In the genomic region with DNA sequence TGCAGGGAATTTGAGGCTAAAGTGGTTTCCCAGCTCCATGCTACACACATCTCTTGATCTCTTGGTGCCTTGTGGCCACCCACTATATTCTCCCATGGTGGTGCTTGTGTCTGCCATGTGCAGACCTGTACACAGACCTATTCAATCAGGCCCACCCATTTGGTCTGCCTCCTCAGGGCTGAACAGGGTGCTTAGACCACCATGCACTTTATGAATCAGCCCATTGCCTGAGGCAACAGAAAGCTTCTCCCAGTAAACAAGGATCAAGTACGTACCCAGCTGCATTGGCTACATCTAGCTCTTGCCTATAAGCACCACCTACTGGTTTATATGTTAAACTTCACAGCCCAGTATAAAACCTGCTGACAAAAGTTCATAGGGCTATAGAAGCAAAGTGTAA, we compare ENCODE assay signal across 8 cellular contexts.
DNase-seq lines count a peak whose midpoint lies in the region; ATAC-seq and TF ChIP-seq lines count a peak whose summit lies in the region.

No MANE protein-coding gene starts in this region.

- H2BK15ac ChIP-seq in mesenchymal stem cell (ENCODE audit: low read depth, poor library complexity, severe bottlenecking) = no peak overlapping the region

- H3K27ac Mint-ChIP-seq in CD8-positive, alpha-beta T cell = no peak overlapping the region

- H3K14ac ChIP-seq in mesenchymal stem cell (ENCODE audit: low read length in 2 of 2) = no peak overlapping the region

- no peak overlapping the region for H3K23ac ChIP-seq in mesenchymal stem cell (ENCODE audit: low read length in 2 of 2)

- no peaks in the 10 kb centered on the region for H3K79me1 ChIP-seq in mesenchymal stem cell (replicated peaks; ENCODE audit: low read length, poor library complexity, severe bottlenecking)

- no peaks in the 10 kb centered on the region for H3K36me3 ChIP-seq in DND-41 (ENCODE audit: insufficient read depth, low read length)
- no peaks in the 10 kb centered on the region for H3K36me3 ChIP-seq in mesenchymal stem cell (ENCODE audit: control insufficient read depth in 1 of 2, insufficient read depth in 2 of 2, low read depth in 1 of 2, low read length in 2 of 2)
- no peaks in the 10 kb centered on the region for H3K36me3 ChIP-seq in CD8-positive, alpha-beta T cell (ENCODE audit: insufficient read depth, low read length)

- H3K27me3 ChIP-seq in DND-41 (ENCODE audit: insufficient read depth, low read length, poor library complexity) (no peaks in the 10 kb centered on the region), mesenchymal stem cell (ENCODE audit: control insufficient read depth in 1 of 2, insufficient read depth in 1 of 2, low read length in 2 of 2) (no peaks in the 10 kb centered on the region)
- H3K27me3 ChIP-seq in CD8-positive, alpha-beta T cell (ENCODE audit: insufficient read depth, low read length) = no peaks in the 10 kb centered on the region

- H3K79me2 ChIP-seq in DND-41 (ENCODE audit: insufficient read depth, low read length) = no peaks in the 10 kb centered on the region

- CTCF ChIA-PET in CD8-positive, alpha-beta T cell (lab: Charles Lee) = no interaction called here

- H3K4me2 ChIP-seq in DND-41 (ENCODE audit: insufficient read depth, low read length) (no peak overlapping the region), mesenchymal stem cell (ENCODE audit: low read length, poor library complexity, severe bottlenecking) (no peak overlapping the region)

- H3K9ac ChIP-seq in DND-41 (ENCODE audit: low read depth, low read length) (no peak overlapping the region), mesenchymal stem cell (ENCODE audit: low read length) (no peak overlapping the region)

- POLR2A ChIA-PET in CD8-positive, alpha-beta T cell (lab: Charles Lee) = no interaction called here

- peak; percentile 35 for TF ChIP-seq CTCF in DND-41 (IDR thresholded peaks at IDR 0.05; ENCODE audit: borderline replicate concordance, extremely low read depth, low read length, poor library complexity, severe bottlenecking)
- no peak for TF ChIP-seq CTCF in CD8-positive, alpha-beta T cell (IDR thresholded peaks at IDR 0.05)

- no peaks in the 10 kb centered on the region for H3K4me1 ChIP-seq in DND-41 (ENCODE audit: insufficient read depth, low read length)
- no peaks in the 10 kb centered on the region for H3K4me1 ChIP-seq in mesenchymal stem cell (ENCODE audit: control insufficient read depth, insufficient read depth, low read depth, low read length)
- no peaks in the 10 kb centered on the region for H3K4me1 ChIP-seq in CD8-positive, alpha-beta T cell (ENCODE audit: insufficient read depth, low read length)

- no peaks in the 10 kb centered on the region for H4K20me1 ChIP-seq in DND-41 (ENCODE audit: insufficient read depth, low read length)

- H4K8ac ChIP-seq in mesenchymal stem cell (ENCODE audit: low read length) = no peak overlapping the region

- H3K18ac ChIP-seq in mesenchymal stem cell (ENCODE audit: low read depth in 1 of 2, low read length in 2 of 2) = no peak overlapping the region

- H2BK12ac ChIP-seq in mesenchymal stem cell (ENCODE audit: low read length in 2 of 2) = peak overlapping the region in 1 of 2 experiments; percentile 32

- no peak overlapping the region for H2BK5ac ChIP-seq in mesenchymal stem cell (ENCODE audit: low read depth, low read length, poor library complexity, severe bottlenecking)

- no peaks in the 10 kb centered on the region for H3K4me1 Mint-ChIP-seq in CD8-positive, alpha-beta T cell (ENCODE audit: low read depth)

- 22% methylated on average over 1 of the region's 1 CpG for WGBS in mesenchymal stem cell

- no peak overlapping the region for H3K4me3 Mint-ChIP-seq in CD8-positive, alpha-beta T cell

- no peaks in the 10 kb centered on the region for H3K36me3 Mint-ChIP-seq in CD8-positive, alpha-beta T cell

- H3K27ac ChIP-seq in DND-41 (ENCODE audit: low read length) (no peak overlapping the region), mesenchymal stem cell (ENCODE audit: low read length, poor library complexity, severe bottlenecking) (no peak overlapping the region)
- no peak overlapping the region for H3K27ac ChIP-seq in CD8-positive, alpha-beta T cell (ENCODE audit: low read depth, low read length)

- H3K4me3 ChIP-seq in DND-41 (ENCODE audit: low read depth in 1 of 2, low read length in 2 of 2) (no peak overlapping the region), mesenchymal stem cell (ENCODE audit: insufficient read depth in 1 of 2, low read depth in 1 of 2, low read length in 2 of 2) (no peak overlapping the region)
- H3K4me3 ChIP-seq in CD8-positive, alpha-beta T cell (ENCODE audit: low read depth, low read length) = no peak overlapping the region

- H2AFZ ChIP-seq in DND-41 (ENCODE audit: low read depth, low read length) (no peak overlapping the region), mesenchymal stem cell (ENCODE audit: low read depth, low read length) (no peak overlapping the region)

- H4K91ac ChIP-seq in mesenchymal stem cell (ENCODE audit: low read length) = no peak overlapping the region

- no peak overlapping the region for H2AK5ac ChIP-seq in mesenchymal stem cell (ENCODE audit: low read length, severe bottlenecking)

- peaks cover 5% of the 10 kb centered on the region for H3K9me3 Mint-ChIP-seq in CD8-positive, alpha-beta T cell

- DNase-seq in DND-41 (no peak), NCI-H1105 (lab: John Stamatoyannopoulos, UW) (peak; percentile 0), astrocyte of the hippocampus (ENCODE audit: low read depth, low spot score) (peak; percentile 64), mesenchymal stem cell (peak; percentile 75), DMS79 (lab: John Stamatoyannopoulos, UW) (no peak)
- no peak for DNase-seq in activated CD4-positive, alpha-beta T cell treated with anti-CD3 and anti-CD28 coated beads, Interleukin-2, amount 50 U/mL, for 1 hour
- no peak for DNase-seq in CD8-positive, alpha-beta T cell

- no peak for ATAC-seq in DND-41 (ENCODE audit: insufficient read depth, low read depth)
- no peak for ATAC-seq in activated CD4-positive, CD25-positive, alpha-beta regulatory T cell treated with anti-CD3 and anti-CD28 coated beads, Interleukin-2, amount 50 U/mL, for 24 hours
- no peak for ATAC-seq in CD8-positive, alpha-beta T cell

- no peaks in the 10 kb centered on the region for H3K9me3 ChIP-seq in DND-41 (ENCODE audit: insufficient read depth, low read length, severe bottlenecking)
- H3K9me3 ChIP-seq in mesenchymal stem cell (ENCODE audit: control insufficient read depth, low read length) = no peaks in the 10 kb centered on the region
- no peaks in the 10 kb centered on the region for H3K9me3 ChIP-seq in CD8-positive, alpha-beta T cell (ENCODE audit: low read length)

- H2BK120ac ChIP-seq in mesenchymal stem cell (ENCODE audit: low read depth, low read length) = no peak overlapping the region

- H3K4ac ChIP-seq in mesenchymal stem cell (ENCODE audit: low read depth in 1 of 2, low read length in 2 of 2) = no peak overlapping the region

- intact Hi-C loops in CD8-positive, alpha-beta T cell (cut with DNase I, micrococcal nuclease) = no loop called here

- H3K27me3 Mint-ChIP-seq in CD8-positive, alpha-beta T cell (ENCODE audit: low read depth) = no peaks in the 10 kb centered on the region

Comparison
In these comparisons a context has a peak if more than half of its experiments do, and no peak if none do; other contexts are left out.
1. DNase-seq: peak in NCI-H1105 (single experiment), astrocyte of the hippocampus (single experiment) and mesenchymal stem cell (single experiment); none in DND-41 (single experiment), activated CD4-positive, alpha-beta T cell treated with anti-CD3 and anti-CD28 coated beads, Interleukin-2, amount 50 U/mL, for 1 hour (single experiment), CD8-positive, alpha-beta T cell (0 of 7) and DMS79 (single experiment).